Comparison of ENCODE assay signal across 14 cellular contexts in genomic region chr1:232853994-232854532, GRCh38. TPM values are rescaled to one million over a fixed set of nuclear protein-coding genes. Genes with fewer than 3 reads are reported as not detected.
DNase-seq lines count a peak whose midpoint lies in the region; ATAC-seq and TF ChIP-seq lines count a peak whose summit lies in the region.
"Had no signal": no experiment of that assay in that cellular context is flagged by ENCODE, and none has a peak within 500 bp of the region (broad histone marks: within the 10 kb centered on the region; RNA-seq: fewer than 3 reads in every experiment).

No MANE protein-coding gene starts in this region.

- in situ Hi-C loops in ACHN (cut with HindIII; ENCODE audit: low pct_ligation_motif_present, low pct_unique_long_range_greater_than_20kb, low sequenced_read_pairs): no loop called here

- H3K36me3 ChIP-seq in upper lobe of right lung: no peaks in the 10 kb centered on the region

- no peak overlapping the region for H3K27ac ChIP-seq in upper lobe of right lung

- intact Hi-C loops in upper lobe of right lung (cut with DNase I): no loop called here

- DNase-seq in ACHN (peak; percentile 62), GM04503 (ENCODE audit: low read depth) (peak; percentile 94), inferior parietal cortex (ENCODE audit: extremely low spot score) (peak; percentile 9), iPS-NIHi7 (ENCODE audit: extremely low spot score) (no peak), NCI-H2227 treated with DMSO at 0.1 percent for 48 hours (lab: John Stamatoyannopoulos, UW) (no peak), upper lobe of right lung (no peak)
- DNase-seq: activated CD4-positive, CD25-positive, alpha-beta regulatory T cell treated with anti-CD3 and anti-CD28 coated beads, Interleukin-2, amount 50 U/mL, for 72 hours; activated gamma-delta T cell treated with Interleukin-2 at 50 U/mL for 16 hours; CD4-positive, alpha-beta memory T cell; hippocampal formation; NCI-H1930 had no signal

- ATAC-seq in SK-N-SH treated with all-trans-retinoic acid at 6 μM for 48 hours (peak; percentile 66), HG02870 (IDR thresholded peaks at IDR 0.05; ENCODE audit: unreplicated experiment) (no peak), upper lobe of right lung (no peak)
- ATAC-seq: GM12878 had no signal

- TF ChIP-seq CTCF in upper lobe of right lung (IDR thresholded peaks at IDR 0.05): no peak

- H3K4me1 ChIP-seq in upper lobe of right lung: peaks cover 3% of the 10 kb centered on the region

- H3K27me3 ChIP-seq in upper lobe of right lung: no peaks in the 10 kb centered on the region

- no peaks in the 10 kb centered on the region for H3K9me3 ChIP-seq in upper lobe of right lung

- no peak overlapping the region for H3K4me3 ChIP-seq in upper lobe of right lung
- H3K4me3 ChIP-seq: GM12878 had no signal

TF ChIP-seq in SK-N-SH treated with all-trans-retinoic acid at 6 μM for 48 hours, 23 proteins besides CTCF, POLR2A, EP300 and RAD21:
- TF ChIP-seq ZC3H10 (CRISPR knock-in tag; IDR thresholded peaks at IDR 0.05) (no peak), ZFP3 (CRISPR knock-in tag; IDR thresholded peaks at IDR 0.05) (0 out of 2 replicates have a peak, but pooled peaks have one; percentile 47), PPARA (CRISPR knock-in tag; IDR thresholded peaks at IDR 0.05; ENCODE audit: borderline replicate concordance) (no peak), TCF4 (CRISPR knock-in tag; IDR thresholded peaks at IDR 0.05; ENCODE audit: borderline replicate concordance) (no peak), CSRNP3 (CRISPR knock-in tag; IDR thresholded peaks at IDR 0.05) (no peak), CREB5 (CRISPR knock-in tag; IDR thresholded peaks at IDR 0.05; ENCODE audit: low read depth) (0 out of 2 replicates have a peak, but pooled peaks have one; percentile 49), GLIS3 (CRISPR knock-in tag; IDR thresholded peaks at IDR 0.05) (no peak), PATZ1 (CRISPR knock-in tag; IDR thresholded peaks at IDR 0.05; ENCODE audit: borderline replicate concordance) (peak; percentile 39; the same call in 1 of the 2 replicates), OSR1 (CRISPR knock-in tag; IDR thresholded peaks at IDR 0.05) (no peak), ARNTL (CRISPR knock-in tag; IDR thresholded peaks at IDR 0.05; ENCODE audit: borderline replicate concordance, low read depth) (no peak), ESRRG (CRISPR knock-in tag; IDR thresholded peaks at IDR 0.05) (no peak), ZFP30 (CRISPR knock-in tag; IDR thresholded peaks at IDR 0.05) (no peak), TOX (CRISPR knock-in tag; IDR thresholded peaks at IDR 0.05; ENCODE audit: borderline replicate concordance) (no peak), CSDC2 (CRISPR knock-in tag; IDR thresholded peaks at IDR 0.05) (no peak), SNAI2 (CRISPR knock-in tag; IDR thresholded peaks at IDR 0.05) (peak; percentile 27; the same call in 1 of the 2 replicates), ZNF565 (CRISPR knock-in tag; conservative IDR thresholded peaks at IDR 0.05; ENCODE audit: low read depth) (no peak), TSHZ2 (CRISPR knock-in tag; IDR thresholded peaks at IDR 0.05) (no peak), BACH2 (CRISPR knock-in tag; IDR thresholded peaks at IDR 0.05; ENCODE audit: borderline replicate concordance) (no peak), ZNF8 (CRISPR knock-in tag; IDR thresholded peaks at IDR 0.05) (no peak), ISL1 (CRISPR knock-in tag; IDR thresholded peaks at IDR 0.05) (peak; percentile 82), ZNF70 (CRISPR knock-in tag; IDR thresholded peaks at IDR 0.05) (no peak), POU6F1 (CRISPR knock-in tag; IDR thresholded peaks at IDR 0.05; ENCODE audit: borderline replicate concordance, low read depth) (no peak)

RNA-seq across cellular contexts. Expression of gene MAP10, which starts 48.8 kb away (rescaled TPM):
- total RNA-seq in upper lobe of right lung: 2.1 TPM

Comparison
In these comparisons a context has a peak if more than half of its experiments do, and no peak if none do; other contexts are left out.
1. DNase-seq: peak in ACHN (single experiment), GM04503 (single experiment) and inferior parietal cortex (single experiment); none in iPS-NIHi7 (single experiment), NCI-H2227 treated with DMSO at 0.1 percent for 48 hours (single experiment) and upper lobe of right lung (single experiment).